In the genomic region with DNA sequence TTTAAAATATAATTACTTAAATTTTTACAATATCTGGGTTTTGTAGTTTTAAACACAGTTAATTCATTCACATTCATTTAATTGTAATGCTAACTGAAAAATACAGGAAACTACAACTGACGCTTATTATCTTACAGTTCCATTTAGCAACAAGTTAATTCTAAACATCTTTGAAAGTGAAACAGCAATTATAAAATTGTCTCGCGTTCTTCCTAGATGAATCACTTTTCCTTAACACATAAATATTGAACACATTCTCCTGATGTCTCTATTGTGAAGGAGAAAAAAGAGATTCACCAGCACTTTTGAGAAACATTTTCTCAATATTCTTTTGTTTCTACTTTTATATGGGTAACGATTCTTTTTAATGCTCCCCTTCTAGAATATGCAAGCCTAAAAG, we compare ENCODE assay signal across 25 cellular contexts. TPM values are rescaled to one million over a fixed set of nuclear protein-coding genes. Genes with fewer than 3 reads are reported as not detected.
DNase-seq lines count a peak whose midpoint lies in the region; ATAC-seq, FAIRE-seq and TF ChIP-seq lines count a peak whose summit lies in the region.
"Had no signal": no experiment of that assay in that cellular context is flagged by ENCODE, and none has a peak within 500 bp of the region (broad histone marks: within the 10 kb centered on the region; RNA-seq: fewer than 3 reads in every experiment).

No MANE protein-coding gene starts in this region.

- H3K79me2 ChIP-seq in endothelial cell of umbilical vein (ENCODE audit: control insufficient read depth, insufficient read depth, low read length) = no peaks in the 10 kb centered on the region

- intact Hi-C loops in endothelial cell of umbilical vein (cut with micrococcal nuclease) (loop anchor here (10.0 kb wide), 1 partner anchor 352 kb away; no protein-coding TSS in a partner anchor), psoas muscle (cut with DNase I) (no loop called here)
- intact Hi-C loops in activated CD4-positive, alpha-beta T cell treated with anti-CD3 and anti-CD28 coated beads, Interleukin-2, amount 10 ng/mL, durations not matched to agents 24 days and 14 days (cut with micrococcal nuclease) = no loop called here

- H3K4me2 ChIP-seq in endothelial cell of umbilical vein (ENCODE audit: insufficient read depth, low read length) = peak overlapping the region; percentile 68

- CTCF ChIA-PET in endothelial cell of umbilical vein (lab: Charles Lee) = interaction anchor here (0.6 kb wide), 1 partner anchor 39 kb away, joined by 3 read pairs; no protein-coding TSS in a partner anchor

- no peak overlapping the region for H2AFZ ChIP-seq in endothelial cell of umbilical vein (ENCODE audit: low read depth, low read length)

- H3K4me3 ChIP-seq in endothelial cell of umbilical vein (replicated peaks in 1 of 3; ENCODE audit: insufficient read depth in 1 of 3, low read depth in 1 of 3, low read length in 3 of 3) (peak overlapping the region in 1 of 3 experiments; percentile 31), psoas muscle (no peak overlapping the region)
- H3K4me3 ChIP-seq: heart left ventricle had no signal

- peak; percentile 19 for DNase-seq in Daoy (ENCODE audit: low read depth)
- DNase-seq in LHCN-M2 (ENCODE audit: low read depth) = peak; percentile 16
- DNase-seq in endothelial cell of umbilical vein (ENCODE audit: low read depth, low spot score) = peak; percentile 35
- peak; percentile 50 for DNase-seq in renal cortical epithelial cell (ENCODE audit: low read depth)
- DNase-seq in psoas muscle = no peak
- no peak for DNase-seq in activated CD4-positive, alpha-beta T cell treated with anti-CD3 and anti-CD28 coated beads for 1 hour
- DNase-seq in activated CD4-positive, alpha-beta T cell treated with anti-CD3 and anti-CD28 coated beads, Interleukin-2, amount 10 ng/mL, durations not matched to agents 24 days and 14 days = no peak
- DNase-seq: activated B cell treated with CpG ODN at 0.5 μM for 24 hours; activated CD8-positive, alpha-beta T cell treated with anti-CD3 and anti-CD28 coated beads for 36 hours; activated gamma-delta T cell; activated naive CD8-positive, alpha-beta T cell treated with anti-CD3 and anti-CD28 coated beads, Interleukin-2, amount 50 U/mL, for 24 hours; activated T-cell treated with anti-CD3 and anti-CD28 coated beads for 4 hours; CD8-positive, alpha-beta T cell; DMS153; effector memory CD8-positive, alpha-beta T cell; heart left ventricle; midbrain; NCI-H2081 treated with DMSO at 0.1 percent for 48 hours; stimulated activated CD4-positive, alpha-beta T cell treated with anti-CD3 and anti-CD28 coated beads, Interleukin-1b, Interleukin-23, amount 100 ng/mL, for 48 hours; T-helper 9 cell had no signal

- H3K36me3 ChIP-seq in endothelial cell of umbilical vein (ENCODE audit: control insufficient read depth in 2 of 2, extremely low read depth in 1 of 2, insufficient read depth in 2 of 2, low read length in 2 of 2) (no peaks in the 10 kb centered on the region), psoas muscle (ENCODE audit: insufficient read depth in 1 of 2, low read depth in 1 of 2) (no peaks in the 10 kb centered on the region)
- H3K36me3 ChIP-seq: heart left ventricle had no signal

- no TSS peak for BruUV-seq in endothelial cell of umbilical vein (replicated peaks; lab: Mats Ljungman, UMichigan)

- POLR2A ChIA-PET in endothelial cell of umbilical vein (lab: Charles Lee) = no interaction called here

- 73 to 81% (median 73%) methylated on average over 4 of the region's 4 CpGs for WGBS in psoas muscle, 3 donors

- H3K27me3 ChIP-seq in endothelial cell of umbilical vein (ENCODE audit: control insufficient read depth in 2 of 2, insufficient read depth in 2 of 2, low read length in 2 of 2) = peaks cover 11 to 18% of the 10 kb centered on the region in 2 experiments
- no peaks in the 10 kb centered on the region for H3K27me3 ChIP-seq in psoas muscle (ENCODE audit: insufficient read depth in 3 of 3, low read length in 2 of 3)

- H4K20me1 ChIP-seq in endothelial cell of umbilical vein (replicated peaks; ENCODE audit: control insufficient read depth, extremely low read depth, insufficient read depth, low read length) = no peaks in the 10 kb centered on the region

- H3K27ac Mint-ChIP-seq in activated CD4-positive, alpha-beta T cell treated with anti-CD3 and anti-CD28 coated beads, Interleukin-2, amount 10 ng/mL, durations not matched to agents 24 days and 14 days = no peak overlapping the region
- H3K27ac Mint-ChIP-seq: activated B cell treated with CpG ODN at 0.5 μM for 24 hours; activated CD8-positive, alpha-beta T cell treated with anti-CD3 and anti-CD28 coated beads for 36 hours; activated naive CD8-positive, alpha-beta T cell treated with anti-CD3 and anti-CD28 coated beads, Interleukin-2, amount 50 U/mL, for 24 hours; brain; CD8-positive, alpha-beta T cell; effector memory CD8-positive, alpha-beta T cell; natural killer cell treated with Interleukin-12 subunit alpha and Interleukin-12 subunit beta and Interleukin-15 and Interleukin-18, amount 100 ng/mL, for 72 hours; stimulated activated effector memory CD8-positive, alpha-beta T cell treated with anti-CD3 and anti-CD28 coated beads, Interleukin-12 subunit alpha, Interleukin-12 subunit beta, amount 100 ng/mL, for 72 hours had no signal

- FAIRE-seq in endothelial cell of umbilical vein (lab: Jason Lieb, UNC) = no peak

- no peaks in the 10 kb centered on the region for H3K9me1 ChIP-seq in endothelial cell of umbilical vein (replicated peaks; ENCODE audit: control insufficient read depth, extremely low read depth, insufficient read depth, low read length)

- no peak for TF ChIP-seq CTCF in endothelial cell of umbilical vein (IDR thresholded peaks at IDR 0.05; ENCODE audit: extremely low read depth in 1 of 2, insufficient read depth in 1 of 2, low read depth in 1 of 2, low read length in 2 of 2)
- TF ChIP-seq CTCF in psoas muscle (IDR thresholded peaks at IDR 0.05) = no peak

- dilution Hi-C loops in endothelial cell of umbilical vein (cut with MboI; ENCODE audit: extremely low pct_ligation_motif_present, low sequenced_read_pairs) = no loop called here

- no peak for ATAC-seq in psoas muscle
- ATAC-seq in GM19467 (IDR thresholded peaks at IDR 0.05; ENCODE audit: unreplicated experiment) = no peak
- ATAC-seq: activated CD8-positive, alpha-beta T cell treated with anti-CD3 and anti-CD28 coated beads for 36 hours; activated naive CD8-positive, alpha-beta T cell treated with anti-CD3 and anti-CD28 coated beads, Interleukin-2, amount 50 U/mL, for 24 hours; CD8-positive, alpha-beta T cell; effector memory CD8-positive, alpha-beta T cell; heart left ventricle; left lobe of liver; natural killer cell treated with Interleukin-12 subunit alpha and Interleukin-12 subunit beta and Interleukin-15 and Interleukin-18, amount 100 ng/mL, for 72 hours; stimulated activated effector memory CD8-positive, alpha-beta T cell treated with anti-CD3 and anti-CD28 coated beads, Interleukin-12 subunit alpha, Interleukin-12 subunit beta, amount 100 ng/mL, for 72 hours had no signal

- no peak overlapping the region for H3K27ac ChIP-seq in endothelial cell of umbilical vein (ENCODE audit: insufficient read depth, low read depth, low read length)
- H3K27ac ChIP-seq in psoas muscle = no peak overlapping the region
- H3K27ac ChIP-seq: heart left ventricle had no signal

- no peak for TF ChIP-seq POLR2A in endothelial cell of umbilical vein (IDR thresholded peaks at IDR 0.05; ENCODE audit: low read depth, low read length)

- no peaks in the 10 kb centered on the region for H3K9me3 ChIP-seq in endothelial cell of umbilical vein (replicated peaks; ENCODE audit: control insufficient read depth, insufficient read depth, low read length)
- H3K9me3 ChIP-seq in psoas muscle = no peaks in the 10 kb centered on the region
- H3K9me3 ChIP-seq: heart left ventricle had no signal

- peaks cover 5% of the 10 kb centered on the region for H3K27me3 Mint-ChIP-seq in activated CD4-positive, alpha-beta T cell treated with anti-CD3 and anti-CD28 coated beads, Interleukin-2, amount 10 ng/mL, durations not matched to agents 24 days and 14 days
- H3K27me3 Mint-ChIP-seq: natural killer cell treated with Interleukin-12 subunit alpha and Interleukin-12 subunit beta and Interleukin-15 and Interleukin-18, amount 100 ng/mL, for 72 hours had no signal

- no peak overlapping the region for H3K4me3 Mint-ChIP-seq in activated CD4-positive, alpha-beta T cell treated with anti-CD3 and anti-CD28 coated beads, Interleukin-2, amount 10 ng/mL, durations not matched to agents 24 days and 14 days
- H3K4me3 Mint-ChIP-seq: activated B cell treated with CpG ODN at 0.5 μM for 24 hours; activated CD8-positive, alpha-beta T cell treated with anti-CD3 and anti-CD28 coated beads for 36 hours; activated naive CD8-positive, alpha-beta T cell treated with anti-CD3 and anti-CD28 coated beads, Interleukin-2, amount 50 U/mL, for 24 hours; CD8-positive, alpha-beta T cell; effector memory CD8-positive, alpha-beta T cell; natural killer cell treated with Interleukin-12 subunit alpha and Interleukin-12 subunit beta and Interleukin-15 and Interleukin-18, amount 100 ng/mL, for 72 hours; stimulated activated effector memory CD8-positive, alpha-beta T cell treated with anti-CD3 and anti-CD28 coated beads, Interleukin-12 subunit alpha, Interleukin-12 subunit beta, amount 100 ng/mL, for 72 hours had no signal

- no peaks in the 10 kb centered on the region for H3K4me1 Mint-ChIP-seq in activated CD4-positive, alpha-beta T cell treated with anti-CD3 and anti-CD28 coated beads, Interleukin-2, amount 10 ng/mL, durations not matched to agents 24 days and 14 days
- H3K4me1 Mint-ChIP-seq: activated B cell treated with CpG ODN at 0.5 μM for 24 hours; activated naive CD8-positive, alpha-beta T cell treated with anti-CD3 and anti-CD28 coated beads, Interleukin-2, amount 50 U/mL, for 24 hours; stimulated activated effector memory CD8-positive, alpha-beta T cell treated with anti-CD3 and anti-CD28 coated beads, Interleukin-12 subunit alpha, Interleukin-12 subunit beta, amount 100 ng/mL, for 72 hours had no signal

- H3K9ac ChIP-seq in endothelial cell of umbilical vein (replicated peaks; ENCODE audit: extremely low read depth, insufficient read depth, low read length) = peak overlapping the region; percentile 15

- H3K36me3 Mint-ChIP-seq in activated CD4-positive, alpha-beta T cell treated with anti-CD3 and anti-CD28 coated beads, Interleukin-2, amount 10 ng/mL, durations not matched to agents 24 days and 14 days (ENCODE audit: low read depth) = no peaks in the 10 kb centered on the region
- H3K36me3 Mint-ChIP-seq: brain; CD8-positive, alpha-beta T cell; natural killer cell treated with Interleukin-12 subunit alpha and Interleukin-12 subunit beta and Interleukin-15 and Interleukin-18, amount 100 ng/mL, for 72 hours; stimulated activated effector memory CD8-positive, alpha-beta T cell treated with anti-CD3 and anti-CD28 coated beads, Interleukin-12 subunit alpha, Interleukin-12 subunit beta, amount 100 ng/mL, for 72 hours had no signal

- H3K9me3 Mint-ChIP-seq in activated CD4-positive, alpha-beta T cell treated with anti-CD3 and anti-CD28 coated beads, Interleukin-2, amount 10 ng/mL, durations not matched to agents 24 days and 14 days = no peaks in the 10 kb centered on the region
- H3K9me3 Mint-ChIP-seq: activated B cell treated with CpG ODN at 0.5 μM for 24 hours; activated CD8-positive, alpha-beta T cell treated with anti-CD3 and anti-CD28 coated beads for 36 hours; activated naive CD8-positive, alpha-beta T cell treated with anti-CD3 and anti-CD28 coated beads, Interleukin-2, amount 50 U/mL, for 24 hours; brain; CD8-positive, alpha-beta T cell; natural killer cell treated with Interleukin-12 subunit alpha and Interleukin-12 subunit beta and Interleukin-15 and Interleukin-18, amount 100 ng/mL, for 72 hours; stimulated activated effector memory CD8-positive, alpha-beta T cell treated with anti-CD3 and anti-CD28 coated beads, Interleukin-12 subunit alpha, Interleukin-12 subunit beta, amount 100 ng/mL, for 72 hours had no signal

- no peaks in the 10 kb centered on the region for H3K4me1 ChIP-seq in endothelial cell of umbilical vein (ENCODE audit: control insufficient read depth, extremely low read depth, insufficient read depth, low read length)
- H3K4me1 ChIP-seq in psoas muscle = no peaks in the 10 kb centered on the region
- H3K4me1 ChIP-seq: heart left ventricle had no signal

RNA-seq across cellular contexts. Expression of gene PTGFR, which starts 6.4 kb away (rescaled TPM):
- total RNA-seq in Daoy (2014; rRNA removed; shearing (Covaris generic)) = 1.8 and 2.9 TPM in 2 replicates
- 26.5 and 32.8 TPM in 2 replicates for total RNA-seq in LHCN-M2 (2014; rRNA removed)
- 1.3 TPM for polyA plus RNA-seq in LHCN-M2 (2012)
- total RNA-seq in endothelial cell of umbilical vein = 0.14 and 0.24 TPM in 2 replicates
- 0.06 and 0.11 TPM in 2 replicates for polyA plus RNA-seq in endothelial cell of umbilical vein
- 0.13 and 0.15 TPM in 2 replicates for polyA plus RNA-seq in endothelial cell of umbilical vein (2011; cell fraction: cytosol; rRNA removed)
- 0.18 and 0.38 TPM in 2 replicates for polyA plus RNA-seq in endothelial cell of umbilical vein (2011; cell fraction: nucleus; rRNA removed)
- 0.14 and 0.16 TPM in 2 replicates for polyA plus RNA-seq in endothelial cell of umbilical vein (2012)
- 0.22 and 0.36 TPM in 2 replicates for polyA minus RNA-seq in endothelial cell of umbilical vein
- polyA minus RNA-seq in endothelial cell of umbilical vein (2011; cell fraction: cytosol; rRNA and poly(A)+ RNA removed) = not detected
- 0.77 and 0.87 TPM in 2 replicates for polyA minus RNA-seq in endothelial cell of umbilical vein (2011; cell fraction: nucleus; rRNA and poly(A)+ RNA removed)
- total RNA-seq in renal cortical epithelial cell = 4.9 and 35.2 TPM in 2 replicates
- total RNA-seq in psoas muscle = 1 to 10 TPM in 3 of 4 donors, under 1 TPM in 1; 0.32 to 2.3 (median 1.1) TPM
- under 1 TPM; 0.13 to 0.95 (median 0.32) TPM for polyA plus RNA-seq in psoas muscle
- total RNA-seq in activated CD4-positive, alpha-beta T cell treated with anti-CD3 and anti-CD28 coated beads, Interleukin-2, amount 10 ng/mL, durations not matched to agents 24 days and 14 days = not detected in 2 replicates
- total RNA-seq: activated B cell treated with CpG ODN at 0.5 μM for 24 hours; activated CD8-positive, alpha-beta T cell treated with anti-CD3 and anti-CD28 coated beads for 36 hours; CD8-positive, alpha-beta T cell; natural killer cell treated with Interleukin-12 subunit alpha and Interleukin-12 subunit beta and Interleukin-15 and Interleukin-18, amount 100 ng/mL, for 72 hours had no signal

Comparison
In these comparisons a context has a peak if more than half of its experiments do, and no peak if none do; other contexts are left out.
1. DNase-seq: peak in Daoy (single experiment), LHCN-M2 (single experiment), endothelial cell of umbilical vein (single experiment) and renal cortical epithelial cell (single experiment); none in psoas muscle (0 of 2), activated CD4-positive, alpha-beta T cell treated with anti-CD3 and anti-CD28 coated beads for 1 hour (single experiment) and activated CD4-positive, alpha-beta T cell treated with anti-CD3 and anti-CD28 coated beads, Interleukin-2, amount 10 ng/mL, durations not matched to agents 24 days and 14 days (single experiment).